In the genomic region with DNA sequence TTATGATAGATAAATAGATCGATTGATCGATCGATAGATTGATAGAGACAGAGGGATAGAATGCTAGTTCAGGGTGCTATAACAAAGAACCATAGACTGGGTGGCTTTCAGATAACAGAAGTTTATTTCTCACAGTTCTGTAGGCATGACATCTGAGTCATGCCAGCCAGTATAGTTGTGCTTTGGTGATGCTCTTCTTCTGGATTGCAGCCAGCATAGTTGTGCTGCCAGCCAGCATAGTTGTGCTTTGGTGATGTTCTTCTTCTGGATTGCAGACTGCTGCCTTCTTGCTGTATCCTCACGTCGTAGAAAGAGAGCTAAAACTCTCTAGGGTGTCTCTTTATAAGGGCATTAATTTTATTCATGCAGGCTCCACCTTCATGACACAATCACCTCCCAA, we compare ENCODE assay signal across 14 cellular contexts.
A peak's percentile ranks its signal among the peaks of the same experiment; 100 is the strongest.
DNase-seq lines count a peak whose midpoint lies in the region; ATAC-seq and TF ChIP-seq lines count a peak whose summit lies in the region.
"Had no signal": no experiment of that assay in that cellular context is flagged by ENCODE, and none has a peak within 500 bp of the region (broad histone marks: within the 10 kb centered on the region; RNA-seq: fewer than 3 reads in every experiment).

No MANE protein-coding gene starts in this region.

- H3K4me1 ChIP-seq in mammary epithelial cell (ENCODE audit: insufficient read depth, low read length) = peaks cover 13% of the 10 kb centered on the region

- H3K27ac Mint-ChIP-seq in effector memory CD8-positive, alpha-beta T cell = no peak overlapping the region
- H3K27ac Mint-ChIP-seq: type B pancreatic cell had no signal

- no peak overlapping the region for H2AFZ ChIP-seq in mammary epithelial cell (ENCODE audit: low read depth, low read length)

- no peak overlapping the region for H3K4me3 ChIP-seq in mammary epithelial cell (replicated peaks in 1 of 3; ENCODE audit: insufficient read depth in 1 of 3, low read depth in 2 of 3, low read length in 3 of 3)

- no peaks in the 10 kb centered on the region for H3K27me3 ChIP-seq in mammary epithelial cell (ENCODE audit: insufficient read depth, low read length)

- no peak overlapping the region for H3K27ac ChIP-seq in mammary epithelial cell (ENCODE audit: insufficient read depth, low read depth, low read length)

- no peaks in the 10 kb centered on the region for H3K36me3 ChIP-seq in mammary epithelial cell (ENCODE audit: insufficient read depth, low read length)

- H3K4me2 ChIP-seq in mammary epithelial cell (ENCODE audit: insufficient read depth, low read depth, low read length) = no peak overlapping the region

- no peaks in the 10 kb centered on the region for H3K4me1 Mint-ChIP-seq in effector memory CD8-positive, alpha-beta T cell (ENCODE audit: low read depth in 2 of 2)

- 58% methylated on average over 5 of the region's 5 CpGs for WGBS in mammary epithelial cell (ENCODE audit: low coverage, missing lambda C conversion rate)

- TF ChIP-seq CTCF in mammary epithelial cell (conservative IDR thresholded peaks at IDR 0.05 in 1 of 2, IDR thresholded peaks at IDR 0.05 in 1 of 2; ENCODE audit: extremely low read depth in 1 of 2, insufficient read depth in 1 of 2, low read depth in 1 of 2, low read length in 2 of 2) = no peak

- no peaks in the 10 kb centered on the region for H3K9me3 ChIP-seq in mammary epithelial cell (replicated peaks; ENCODE audit: insufficient read depth, low read length)

- no peaks in the 10 kb centered on the region for H4K20me1 ChIP-seq in mammary epithelial cell (ENCODE audit: insufficient read depth, low read length)

- DNase-seq in Caki2 (ENCODE audit: low read depth) (peak; percentile 85), NCI-H446 (lab: John Stamatoyannopoulos, UW) (peak; percentile 71 to 88), mammary epithelial cell (peak; percentile 79), kidney tubule cell (ENCODE audit: low spot score) (peak; percentile 90), DMS153 (lab: John Stamatoyannopoulos, UW) (no peak)
- DNase-seq in effector memory CD8-positive, alpha-beta T cell = no peak
- DNase-seq: activated gamma-delta T cell treated with Interleukin-2 at 50 U/mL for 16 hours, caudate nucleus, NCI-H1417 treated with DMSO at 0.1 percent for 48 hours, NCI-H526, SHP77 had no signal

- intact Hi-C loops in mammary epithelial cell (cut with micrococcal nuclease) = no loop called here

- no peaks in the 10 kb centered on the region for H3K79me2 ChIP-seq in mammary epithelial cell (ENCODE audit: insufficient read depth, low read length)

- no peaks in the 10 kb centered on the region for H3K27me3 Mint-ChIP-seq in effector memory CD8-positive, alpha-beta T cell
- H3K27me3 Mint-ChIP-seq: type B pancreatic cell had no signal

- CTCF ChIA-PET in mammary epithelial cell (lab: Charles Lee; ENCODE audit: low non-redundant PET) = interaction anchor here (0.6 kb wide), 1 partner anchor 391 kb away, joined by 4 read pairs; no protein-coding TSS in a partner anchor

- no peaks in the 10 kb centered on the region for H3K36me3 Mint-ChIP-seq in effector memory CD8-positive, alpha-beta T cell (ENCODE audit: insufficient read depth)
- H3K36me3 Mint-ChIP-seq: type B pancreatic cell had no signal

- peaks cover 6% of the 10 kb centered on the region in 2 donors for H3K9me3 Mint-ChIP-seq in effector memory CD8-positive, alpha-beta T cell
- H3K9me3 Mint-ChIP-seq: type B pancreatic cell had no signal

- BruUV-seq in mammary epithelial cell (replicated peaks; lab: Mats Ljungman, UMichigan) = no TSS peak

- no peak overlapping the region for H3K9ac ChIP-seq in mammary epithelial cell (ENCODE audit: insufficient read depth, low read length)

- ATAC-seq in HG03457 (IDR thresholded peaks at IDR 0.05; ENCODE audit: unreplicated experiment) (no peak), GM18868 (IDR thresholded peaks at IDR 0.05; ENCODE audit: unreplicated experiment) (no peak)
- ATAC-seq in effector memory CD8-positive, alpha-beta T cell (replicated peaks) = no peak

- no peak overlapping the region for H3K4me3 Mint-ChIP-seq in effector memory CD8-positive, alpha-beta T cell
- H3K4me3 Mint-ChIP-seq: type B pancreatic cell had no signal

- in situ Hi-C loops in Caki2 (cut with HindIII; ENCODE audit: low pct_unique_long_range_greater_than_20kb, low sequenced_read_pairs) (no loop called here), mammary epithelial cell (cut with MboI; ENCODE audit: low sequenced_read_pairs in 2 of 2) (no loop called here)

- dilution Hi-C loops in mammary epithelial cell (cut with HindIII; ENCODE audit: low sequenced_read_pairs) = no loop called here

Comparison
In these comparisons a context has a peak if more than half of its experiments do, and no peak if none do; other contexts are left out.
1. DNase-seq: peak in Caki2 (single experiment), NCI-H446 (2 of 2), mammary epithelial cell (single experiment) and kidney tubule cell (single experiment); none in DMS153 (single experiment) and effector memory CD8-positive, alpha-beta T cell (0 of 3).